In the genomic region with DNA sequence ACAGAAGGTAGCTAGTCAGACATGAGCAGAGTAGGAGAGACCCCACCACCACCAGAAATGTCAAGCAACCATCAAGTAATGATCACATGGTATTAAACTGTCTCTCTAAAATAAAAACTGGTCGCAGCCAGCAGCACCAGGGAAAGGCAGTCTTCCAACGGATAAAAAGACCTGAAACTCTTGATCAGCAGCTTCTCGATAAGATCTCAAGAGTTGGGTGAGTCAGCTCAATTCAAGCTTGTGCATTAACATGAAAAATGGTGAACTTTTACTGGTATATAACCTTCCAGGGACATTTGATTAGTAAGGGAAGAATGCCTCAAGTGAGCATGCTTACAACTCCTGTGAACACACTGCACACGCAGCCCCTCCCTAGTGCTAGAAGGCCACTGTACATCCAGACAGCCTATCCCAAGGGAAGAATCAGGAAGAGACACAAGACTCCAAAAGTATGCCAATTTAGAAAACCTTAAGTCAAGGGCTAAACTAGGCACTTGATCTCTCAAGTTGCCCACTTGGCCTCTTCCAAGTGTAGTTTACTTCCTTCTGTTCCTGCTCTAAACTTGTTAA, we compare ENCODE assay signal across 16 cellular contexts.
DNase-seq lines count a peak whose midpoint lies in the region; ATAC-seq and TF ChIP-seq lines count a peak whose summit lies in the region.
"Had no signal": no experiment of that assay in that cellular context is flagged by ENCODE, and none has a peak within 500 bp of the region (broad histone marks: within the 10 kb centered on the region; RNA-seq: fewer than 3 reads in every experiment).

No MANE protein-coding gene starts in this region.

- H3K27ac ChIP-seq in foreskin keratinocyte = no peak overlapping the region
- H3K27ac ChIP-seq: A549 had no signal

- H3K4me1 ChIP-seq in foreskin keratinocyte = no peaks in the 10 kb centered on the region
- H3K4me1 ChIP-seq: A549, BE2C had no signal

- H3K36me3 Mint-ChIP-seq in type B pancreatic cell = no peaks in the 10 kb centered on the region
- H3K36me3 Mint-ChIP-seq: CD14-positive monocyte had no signal

- no peaks in the 10 kb centered on the region for H3K9me3 Mint-ChIP-seq in type B pancreatic cell

- no peaks in the 10 kb centered on the region for H3K27me3 Mint-ChIP-seq in type B pancreatic cell

- H3K4me1 Mint-ChIP-seq in type B pancreatic cell (ENCODE audit: unreplicated experiment) = no peaks in the 10 kb centered on the region
- H3K4me1 Mint-ChIP-seq: CD14-positive monocyte had no signal

- no peak for TF ChIP-seq CTCF in foreskin keratinocyte (conservative IDR thresholded peaks at IDR 0.05)
- no peak for TF ChIP-seq CTCF in type B pancreatic cell (conservative IDR thresholded peaks at IDR 0.05)

- peak; percentile 38 for ATAC-seq in foreskin keratinocyte
- ATAC-seq in GM18861 (IDR thresholded peaks at IDR 0.05; ENCODE audit: unreplicated experiment) = no peak
- no peak for ATAC-seq in HG02763 (IDR thresholded peaks at IDR 0.05; ENCODE audit: unreplicated experiment)
- ATAC-seq: A549 had no signal

- H3K4me3 Mint-ChIP-seq in type B pancreatic cell = no peak overlapping the region
- H3K4me3 Mint-ChIP-seq: CD14-positive monocyte, HFFc6 had no signal

- DNase-seq in HT-29 (ENCODE audit: low spot score) (peak; percentile 12), OCI-M1 (lab: John Stamatoyannopoulos, UW) (peak; percentile 6), foreskin keratinocyte (peak in 1 of 2 donors; percentile 77), type B pancreatic cell (ENCODE audit: extremely low spot score, unreplicated experiment) (no peak), NOMO-1 (lab: John Stamatoyannopoulos, UW; ENCODE audit: unreplicated experiment in 2 of 2) (no peak)
- DNase-seq: BE2C, Calu3, DMS 273 treated with DMSO at 0.1 percent for 48 hours, DMS79 treated with DMSO at 0.1 percent for 48 hours, EL, HCEC 1CT, HFFc6 had no signal

- no peaks in the 10 kb centered on the region for H3K27me3 ChIP-seq in foreskin keratinocyte
- H3K27me3 ChIP-seq: BE2C had no signal

- peak overlapping the region; percentile 5 for H3K27ac Mint-ChIP-seq in type B pancreatic cell
- H3K27ac Mint-ChIP-seq: HFFc6 had no signal

Comparison
In these comparisons a context has a peak if more than half of its experiments do, and no peak if none do; other contexts are left out.
1. DNase-seq: peak in HT-29 (single experiment) and OCI-M1 (single experiment); none in type B pancreatic cell (single experiment) and NOMO-1 (0 of 2).